In the genomic region with DNA sequence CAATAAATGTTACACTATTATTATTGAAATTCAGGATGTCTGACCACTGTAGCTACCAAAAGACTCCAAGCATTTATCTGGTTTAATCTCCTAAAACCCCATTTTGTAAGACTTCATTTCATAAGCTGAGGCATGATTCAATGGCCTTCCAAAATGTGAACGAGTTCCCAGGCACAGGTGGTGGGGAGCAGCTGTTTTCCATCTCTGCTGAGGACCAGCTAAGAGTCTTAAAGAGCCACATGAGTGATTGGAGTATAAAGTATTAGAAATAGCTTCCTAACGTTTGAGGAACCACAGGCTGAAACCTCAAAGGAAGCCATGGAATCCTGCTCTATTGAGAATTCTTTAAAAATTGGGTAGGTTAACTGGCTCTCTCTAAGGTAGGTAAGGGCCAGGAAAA, we compare ENCODE assay signal across 17 cellular contexts. TPM values are rescaled to one million over a fixed set of nuclear protein-coding genes. Genes with fewer than 3 reads are reported as not detected.
DNase-seq lines count a peak whose midpoint lies in the region; ATAC-seq and TF ChIP-seq lines count a peak whose summit lies in the region.
"Had no signal": no experiment of that assay in that cellular context is flagged by ENCODE, and none has a peak within 500 bp of the region (broad histone marks: within the 10 kb centered on the region; RNA-seq: fewer than 3 reads in every experiment).

No MANE protein-coding gene starts in this region.

- intact Hi-C loops in MCF 10A (cut with micrococcal nuclease), result no loop called here

- CTCF ChIA-PET in MCF 10A (lab: Yijun Ruan, JAX), result interaction anchor here (0.7 to 6.7 kb wide), 9 partner anchors 10 to 1364 kb away, joined by 3 to 55 read pairs (median 4); no protein-coding TSS in a partner anchor

- H3K9me3 Mint-ChIP-seq in MCF 10A (ENCODE audit: unreplicated experiment), result no peaks in the 10 kb centered on the region
- H3K9me3 Mint-ChIP-seq: CD8-positive, alpha-beta T cell had no signal

- H3K27ac Mint-ChIP-seq in MCF 10A (ENCODE audit: low read depth, unreplicated experiment), result no peak overlapping the region
- H3K27ac Mint-ChIP-seq: CD8-positive, alpha-beta T cell had no signal

- H3K36me3 Mint-ChIP-seq in MCF 10A (ENCODE audit: insufficient read depth, unreplicated experiment), result no peaks in the 10 kb centered on the region
- H3K36me3 Mint-ChIP-seq: CD8-positive, alpha-beta T cell had no signal

- H3K4me3 ChIP-seq in fibroblast of lung (replicated peaks in 1 of 4; ENCODE audit: control extremely low read depth in 1 of 4, insufficient read depth in 1 of 4, low read depth in 3 of 4, low read length in 4 of 4), result no peak overlapping the region
- H3K4me3 ChIP-seq: Peyer's patch, SJCRH30 had no signal

- no peak for TF ChIP-seq CTCF in fibroblast of lung (conservative IDR thresholded peaks at IDR 0.05 in 1 of 2, IDR thresholded peaks at IDR 0.05 in 1 of 2; ENCODE audit: low read depth in 1 of 2, low read length in 2 of 2)
- no peak for TF ChIP-seq CTCF in MCF 10A (IDR thresholded peaks at IDR 0.05; ENCODE audit: unreplicated experiment)

- no peak overlapping the region for H3K27ac ChIP-seq in fibroblast of lung (ENCODE audit: insufficient read depth, low read length)
- H3K27ac ChIP-seq: KMS-11, Peyer's patch, SJCRH30 had no signal

- no peaks in the 10 kb centered on the region for H3K9me3 ChIP-seq in fibroblast of lung (ENCODE audit: control insufficient read depth, insufficient read depth, low read depth, low read length)
- H3K9me3 ChIP-seq: Peyer's patch, SJCRH30 had no signal

- H3K36me3 ChIP-seq in fibroblast of lung (ENCODE audit: control insufficient read depth, insufficient read depth, low read length), result no peaks in the 10 kb centered on the region
- H3K36me3 ChIP-seq: SJCRH30 had no signal

- peaks cover 18% of the 10 kb centered on the region for H3K4me1 ChIP-seq in fibroblast of lung (ENCODE audit: control insufficient read depth, extremely low read depth, insufficient read depth, low read length)
- H3K4me1 ChIP-seq: Peyer's patch, SJCRH30 had no signal

- H3K4me1 Mint-ChIP-seq in MCF 10A (ENCODE audit: insufficient read depth, unreplicated experiment), result peaks cover 13% of the 10 kb centered on the region

- no peak for ATAC-seq in GM21576 (IDR thresholded peaks at IDR 0.05; ENCODE audit: unreplicated experiment)
- no peak for ATAC-seq in HG03439 (IDR thresholded peaks at IDR 0.05; ENCODE audit: unreplicated experiment)
- ATAC-seq: CD8-positive, alpha-beta T cell had no signal

- POLR2A ChIA-PET in MCF 10A (lab: Yijun Ruan, JAX), result no interaction called here

- H3K9ac ChIP-seq in fibroblast of lung (ENCODE audit: insufficient read depth, low read length), result no peak overlapping the region
- H3K9ac ChIP-seq: KMS-11 had no signal

- no TSS peak for BruUV-seq in MCF 10A (replicated peaks; lab: Mats Ljungman, UMichigan)

- H3K27me3 ChIP-seq in fibroblast of lung (ENCODE audit: control insufficient read depth, insufficient read depth, low read length), result no peaks in the 10 kb centered on the region
- H3K27me3 ChIP-seq: Peyer's patch had no signal

- H3K27me3 Mint-ChIP-seq in MCF 10A (ENCODE audit: insufficient read depth, unreplicated experiment), result no peaks in the 10 kb centered on the region

- H3K79me2 ChIP-seq in fibroblast of lung (ENCODE audit: control insufficient read depth, insufficient read depth, low read length), result no peaks in the 10 kb centered on the region

- H4K20me1 ChIP-seq in fibroblast of lung (ENCODE audit: control insufficient read depth, extremely low read depth, insufficient read depth, low read length), result no peaks in the 10 kb centered on the region

- H2AFZ ChIP-seq in fibroblast of lung (ENCODE audit: low read length), result no peak overlapping the region

- no peak overlapping the region for H3K4me3 Mint-ChIP-seq in MCF 10A (ENCODE audit: unreplicated experiment)
- H3K4me3 Mint-ChIP-seq: CD8-positive, alpha-beta T cell had no signal

- DNase-seq in HCEC 1CT, result peak; percentile 71
- DNase-seq in NCI-H82 treated with DMSO at 0.1 percent for 48 hours (lab: John Stamatoyannopoulos, UW; ENCODE audit: unreplicated experiment), result peak; percentile 25
- DNase-seq in fibroblast of lung (ENCODE audit: low read depth in 2 of 2), result peak; percentile 29 to 86
- DNase-seq in NCI-H1930 (lab: John Stamatoyannopoulos, UW), result no peak
- no peak for DNase-seq in MCF 10A (ENCODE audit: unreplicated experiment)
- DNase-seq: C1 segment of cervical spinal cord; Calu3; CD8-positive, alpha-beta T cell; MV-4-11; NCI-H1694 treated with DMSO at 0.1 percent for 48 hours; NCI-H774; Peyer's patch had no signal

- H3K4me2 ChIP-seq in fibroblast of lung (ENCODE audit: extremely low read depth, insufficient read depth, low read length), result no peak overlapping the region
- H3K4me2 ChIP-seq: KMS-11 had no signal

RNA-seq across cellular contexts. Expression of gene SEC16B, which starts 44.9 kb away (rescaled TPM):
- total RNA-seq in fibroblast of lung (1.0 and 3.1 TPM in 2 replicates), MCF 10A (2022) (not detected in 2 replicates)
- polyA plus RNA-seq in fibroblast of lung, result 1.8 and 2.7 TPM in 2 replicates
- 1.7 and 2.2 TPM in 2 replicates for polyA plus RNA-seq in fibroblast of lung (2012)
- 1.7 and 4.1 TPM in 2 replicates for polyA minus RNA-seq in fibroblast of lung (ENCODE audit: low replicate concordance)
- total RNA-seq: CD8-positive, alpha-beta T cell; OCI-LY7 had no signal

Comparison
In these comparisons a context has a peak if more than half of its experiments do, and no peak if none do; other contexts are left out.
1. DNase-seq: peak in HCEC 1CT (single experiment), NCI-H82 treated with DMSO at 0.1 percent for 48 hours (single experiment) and fibroblast of lung (2 of 2); none in NCI-H1930 (0 of 2) and MCF 10A (single experiment).